In the genomic region with DNA sequence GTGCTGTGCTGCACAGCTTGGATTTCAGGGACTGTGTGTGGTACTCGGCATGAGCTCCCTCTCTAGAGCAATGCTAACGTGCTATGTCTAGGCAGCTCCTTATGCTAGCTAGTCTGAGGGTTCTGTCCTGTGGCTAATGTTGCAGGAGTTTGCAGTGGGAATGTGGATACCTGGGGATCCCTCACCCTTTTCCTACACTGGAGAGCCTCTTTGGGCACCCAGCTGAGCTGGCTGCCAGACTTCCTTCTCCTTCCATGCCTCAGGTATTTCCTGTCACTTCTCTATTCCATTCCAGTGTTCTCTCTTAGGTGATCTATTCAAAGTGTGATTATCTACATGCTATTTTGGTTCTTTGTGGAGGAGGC, we compare ENCODE assay signal across 21 cellular contexts.
A peak's percentile ranks its signal among the peaks of the same experiment; 100 is the strongest.
DNase-seq lines count a peak whose midpoint lies in the region; ATAC-seq and TF ChIP-seq lines count a peak whose summit lies in the region.
"Had no signal": no experiment of that assay in that cellular context is flagged by ENCODE, and none has a peak within 500 bp of the region (broad histone marks: within the 10 kb centered on the region; RNA-seq: fewer than 3 reads in every experiment).

No MANE protein-coding gene starts in this region.

- H3K9ac ChIP-seq in PC-3 (ENCODE audit: low read length) (no peak overlapping the region), mesendoderm (ENCODE audit: low read length) (peak overlapping the region; percentile 31)

- H3K27ac ChIP-seq in PC-3 (ENCODE audit: low read length) = no peak overlapping the region
- no peak overlapping the region for H3K27ac ChIP-seq in heart left ventricle
- peak overlapping the region; percentile 78 for H3K27ac ChIP-seq in mesendoderm (ENCODE audit: low read depth, low read length)
- H3K27ac ChIP-seq: C4-2B, epithelial cell of prostate, WERI-Rb-1 had no signal

- no peaks in the 10 kb centered on the region for H3K9me3 ChIP-seq in PC-3 (ENCODE audit: low read length)
- H3K9me3 ChIP-seq in heart left ventricle = peaks cover 0 to 31% (median 17%) of the 10 kb centered on the region in 12 donors

- H3K4me3 Mint-ChIP-seq in natural killer cell = no peak overlapping the region
- no peak overlapping the region for H3K4me3 Mint-ChIP-seq in activated T-helper 17 cell treated with anti-CD3 and anti-CD28 coated beads, Interleukin-2, amount 50 U/mL, for 72 hours
- H3K4me3 Mint-ChIP-seq: IgD-negative memory B cell; mesothelial cell of epicardium; natural killer cell treated with Interleukin-12 subunit alpha and Interleukin-12 subunit beta and Interleukin-15 and Interleukin-18, amount 100 ng/mL, for 72 hours; T-helper 17 cell had no signal

- no peak overlapping the region for H4K5ac ChIP-seq in mesendoderm (ENCODE audit: low read length)

- H3K4me1 Mint-ChIP-seq in natural killer cell = peaks cover 28 to 33% of the 10 kb centered on the region in 2 donors
- no peaks in the 10 kb centered on the region for H3K4me1 Mint-ChIP-seq in activated T-helper 17 cell treated with anti-CD3 and anti-CD28 coated beads, Interleukin-2, amount 50 U/mL, for 72 hours
- H3K4me1 Mint-ChIP-seq: mesothelial cell of epicardium had no signal

- no peak overlapping the region for H3K4ac ChIP-seq in mesendoderm (ENCODE audit: low read depth, low read length)

- TF ChIP-seq CTCF in PC-3 (conservative IDR thresholded peaks at IDR 0.05; ENCODE audit: low read depth, low read length) (no peak), heart left ventricle (IDR thresholded peaks at IDR 0.05) (no peak), natural killer cell (IDR thresholded peaks at IDR 0.05) (no peak)

- H3K79me1 ChIP-seq in mesendoderm (ENCODE audit: low read length) = peaks cover 4% of the 10 kb centered on the region

- H3F3A ChIP-seq in PC-3 (ENCODE audit: low read length, unreplicated experiment) = no peaks in the 10 kb centered on the region

- peaks cover 3 to 4% of the 10 kb centered on the region in 2 donors for H3K9me3 Mint-ChIP-seq in natural killer cell
- peaks cover 6% of the 10 kb centered on the region for H3K9me3 Mint-ChIP-seq in activated T-helper 17 cell treated with anti-CD3 and anti-CD28 coated beads, Interleukin-2, amount 50 U/mL, for 72 hours

- no peak overlapping the region for H3K23ac ChIP-seq in mesendoderm (ENCODE audit: low read length)

- peak overlapping the region; percentile 83 for H3K56ac ChIP-seq in mesendoderm (ENCODE audit: low read length)

- no peaks in the 10 kb centered on the region for H3K27me3 Mint-ChIP-seq in natural killer cell (ENCODE audit: low read depth in 2 of 2)
- H3K27me3 Mint-ChIP-seq in activated T-helper 17 cell treated with anti-CD3 and anti-CD28 coated beads, Interleukin-2, amount 50 U/mL, for 72 hours = no peaks in the 10 kb centered on the region
- H3K27me3 Mint-ChIP-seq: IgD-negative memory B cell; natural killer cell treated with Interleukin-12 subunit alpha and Interleukin-12 subunit beta and Interleukin-15 and Interleukin-18, amount 100 ng/mL, for 72 hours; T-helper 17 cell had no signal

- H3K36me3 ChIP-seq in PC-3 (ENCODE audit: low read depth, low read length) (peaks cover 6% of the 10 kb centered on the region; the same call in 1 of the 2 replicates), heart left ventricle (peaks cover 0 to 22% (median 10%) of the 10 kb centered on the region in 9 donors), mesendoderm (ENCODE audit: control insufficient read depth, insufficient read depth, low read length) (no peaks in the 10 kb centered on the region)
- H3K36me3 ChIP-seq: WERI-Rb-1 had no signal

- H2BK120ac ChIP-seq in mesendoderm (ENCODE audit: low read depth, low read length) = no peak overlapping the region

- no peaks in the 10 kb centered on the region for H3K9me2 ChIP-seq in PC-3 (replicated peaks; ENCODE audit: low read length)

- no peak overlapping the region for H2AFZ ChIP-seq in PC-3 (ENCODE audit: low read length)

- no TSS peak for BruUV-seq in PC-3 (replicated peaks; lab: Mats Ljungman, UMichigan)

- H3K4me3 ChIP-seq in PC-3 (ENCODE audit: low read length) (no peak overlapping the region), heart left ventricle (no peak overlapping the region), mesendoderm (ENCODE audit: low read length) (no peak overlapping the region)

- ATAC-seq in PC-3 (peak; percentile 18), heart left ventricle (peak in 3 of 4 donors; percentile 32 to 53 (median 48)), HG03045 (IDR thresholded peaks at IDR 0.05; ENCODE audit: unreplicated experiment) (no peak), natural killer cell (no peak)
- ATAC-seq in activated T-helper 17 cell treated with anti-CD3 and anti-CD28 coated beads, Interleukin-2, amount 50 U/mL, for 72 hours (replicated peaks) = no peak
- ATAC-seq: T-helper 17 cell had no signal

- no peak overlapping the region for H4K8ac ChIP-seq in mesendoderm (ENCODE audit: low read depth, low read length)

- no peaks in the 10 kb centered on the region for H4K20me1 ChIP-seq in PC-3 (ENCODE audit: low read length)

- POLR2A ChIA-PET in PC-3 (lab: Charles Lee; ENCODE audit: unreplicated experiment) = no interaction called here

- intact Hi-C loops in PC-3 (cut with micrococcal nuclease) (no loop called here), heart left ventricle (cut with DNase I) (loop anchor here in 5 of 10 donors (5.0 to 10.0 kb wide), 3 partner anchors 255 to 263 kb away; partner anchors contain the start of genes SEC23A (in 3 of the 5) and GEMIN2 (in 1 of the 5)), natural killer cell (cut with micrococcal nuclease) (loop anchor here (10.0 kb wide), 1 partner anchor 133 kb away; the partner anchor contains the start of gene MIA2)

- H3K27me3 ChIP-seq in PC-3 (ENCODE audit: low read length) (no peaks in the 10 kb centered on the region), heart left ventricle (no peaks in the 10 kb centered on the region), mesendoderm (ENCODE audit: insufficient read depth, low read length, poor library complexity) (no peaks in the 10 kb centered on the region)

- H3K4me1 ChIP-seq in PC-3 (ENCODE audit: insufficient read depth, low read length) (no peaks in the 10 kb centered on the region), heart left ventricle (peaks cover 0 to 18% (median 0%) of the 10 kb centered on the region in 12 donors), mesendoderm (ENCODE audit: control insufficient read depth, low read depth, low read length) (peaks cover 15% of the 10 kb centered on the region)

- no peak overlapping the region for H2BK15ac ChIP-seq in mesendoderm (replicated peaks; ENCODE audit: low read depth)

- no peak overlapping the region for H3K18ac ChIP-seq in mesendoderm (ENCODE audit: low read length)

- CTCF ChIA-PET in PC-3 (lab: Charles Lee) = interaction anchor here (0.5 to 0.6 kb wide), 2 partner anchors 65 to 81 kb away, joined by 3 to 5 read pairs; partner anchors contain the start of gene FBXO33

- H3K79me2 ChIP-seq in PC-3 (ENCODE audit: low read length) (no peaks in the 10 kb centered on the region), mesendoderm (ENCODE audit: control insufficient read depth, insufficient read depth, low read length) (no peaks in the 10 kb centered on the region)

- H3K4me2 ChIP-seq in PC-3 (ENCODE audit: low read length) (no peak overlapping the region), mesendoderm (ENCODE audit: low read length) (no peak overlapping the region)

- peak; percentile 30 for DNase-seq in Ammon's horn (ENCODE audit: low spot score)
- DNase-seq in PC-3 = no peak
- DNase-seq in heart left ventricle = no peak
- DNase-seq in mesendoderm = peak; percentile 77
- no peak for DNase-seq in natural killer cell
- DNase-seq in activated effector memory CD4-positive, alpha-beta T cell treated with Interleukin-2 at 50 U/mL for 16 hours = no peak
- DNase-seq: activated CD4-positive, alpha-beta T cell treated with anti-CD3 and anti-CD28 coated beads, Interleukin-2, amount 50 U/mL, for 4 hours; amniotic stem cell; left cardiac atrium; NCI-H1417; NCI-H2107; NCI-H446 treated with DMSO at 0.1 percent for 48 hours; T-helper 17 cell; WERI-Rb-1 had no signal

- peak overlapping the region; percentile 1 for H2AK5ac ChIP-seq in mesendoderm (ENCODE audit: low read length)

- H3K27ac Mint-ChIP-seq in natural killer cell = peak overlapping the region in 1 of 2 donors; percentile 5
- no peak overlapping the region for H3K27ac Mint-ChIP-seq in activated T-helper 17 cell treated with anti-CD3 and anti-CD28 coated beads, Interleukin-2, amount 50 U/mL, for 72 hours
- H3K27ac Mint-ChIP-seq: IgD-negative memory B cell; mesothelial cell of epicardium; natural killer cell treated with Interleukin-12 subunit alpha and Interleukin-12 subunit beta and Interleukin-15 and Interleukin-18, amount 100 ng/mL, for 72 hours; T-helper 17 cell had no signal

- WGBS in heart left ventricle, 4 donors = 58 to 88% (median 71%) methylated on average over 1 to 2 of the region's 2 CpGs
- no CpG with 5 or more reads among the region's 2 CpGs for WGBS in mesendoderm (ENCODE audit: extremely low coverage, insufficient coverage, low lambda C conversion rate)

- no peak for TF ChIP-seq POLR2A in heart left ventricle (IDR thresholded peaks at IDR 0.05)

- H3K36me3 Mint-ChIP-seq in natural killer cell = peaks cover 26% of the 10 kb centered on the region
- H3K36me3 Mint-ChIP-seq in activated T-helper 17 cell treated with anti-CD3 and anti-CD28 coated beads, Interleukin-2, amount 50 U/mL, for 72 hours (ENCODE audit: low read depth) = peaks cover 53% of the 10 kb centered on the region

- peak overlapping the region; percentile 86 for H2BK5ac ChIP-seq in mesendoderm (ENCODE audit: low read length)

Comparison
In these comparisons a context has a peak if more than half of its experiments do, and no peak if none do; other contexts are left out.
1. DNase-seq: peak in Ammon's horn (single experiment) and mesendoderm (single experiment); none in PC-3 (single experiment), heart left ventricle (0 of 5), natural killer cell (single experiment) and activated effector memory CD4-positive, alpha-beta T cell treated with Interleukin-2 at 50 U/mL for 16 hours (single experiment).
2. ATAC-seq: peak in PC-3 (single experiment) and heart left ventricle (3 of 4); none in HG03045 (single experiment), natural killer cell (0 of 3) and activated T-helper 17 cell treated with anti-CD3 and anti-CD28 coated beads, Interleukin-2, amount 50 U/mL, for 72 hours (single experiment).